In genomic region chr21:29638761-29639327, GRCh38 we compare ENCODE assay signal across 14 cellular contexts.
DNase-seq lines count a peak whose midpoint lies in the region; ATAC-seq and TF ChIP-seq lines count a peak whose summit lies in the region.
"Had no signal": no experiment of that assay in that cellular context is flagged by ENCODE, and none has a peak within 500 bp of the region (broad histone marks: within the 10 kb centered on the region; RNA-seq: fewer than 3 reads in every experiment).

No MANE protein-coding gene starts in this region.

- no peak overlapping the region for H3K27ac ChIP-seq in naive thymus-derived CD4-positive, alpha-beta T cell (ENCODE audit: low read depth, low read length)
- H3K27ac ChIP-seq: C4-2B had no signal

- no peaks in the 10 kb centered on the region for H3K27me3 ChIP-seq in naive thymus-derived CD4-positive, alpha-beta T cell (ENCODE audit: control insufficient read depth in 2 of 2, insufficient read depth in 2 of 2, low read length in 2 of 2)

- H3K27ac Mint-ChIP-seq in naive thymus-derived CD4-positive, alpha-beta T cell = no peak overlapping the region
- H3K27ac Mint-ChIP-seq: endodermal cell, H9 had no signal

- no peak for DNase-seq in naive thymus-derived CD4-positive, alpha-beta T cell
- DNase-seq in foreskin fibroblast = no peak
- DNase-seq in amniotic stem cell (lab: John Stamatoyannopoulos, UW) = no peak
- DNase-seq in NCI-H1694 (lab: John Stamatoyannopoulos, UW) = no peak
- DNase-seq: activated CD4-positive, alpha-beta T cell treated with anti-CD3 and anti-CD28 coated beads, Interleukin-2, amount 50 U/mL, for 48 hours; endodermal cell; H9; NCI-H1105; NCI-H2171 had no signal

- H3K4me3 Mint-ChIP-seq in naive thymus-derived CD4-positive, alpha-beta T cell = no peak overlapping the region
- H3K4me3 Mint-ChIP-seq: central memory CD8-positive, alpha-beta T cell; endodermal cell; H9 had no signal

- no peaks in the 10 kb centered on the region for H3K9me3 ChIP-seq in naive thymus-derived CD4-positive, alpha-beta T cell (ENCODE audit: control insufficient read depth in 2 of 3, low read length in 3 of 3)

- peaks cover 0 to 5% (median 0%) of the 10 kb centered on the region in 7 donors for H3K4me1 Mint-ChIP-seq in naive thymus-derived CD4-positive, alpha-beta T cell
- H3K4me1 Mint-ChIP-seq: central memory CD8-positive, alpha-beta T cell; H9 had no signal

- H3K36me3 ChIP-seq in naive thymus-derived CD4-positive, alpha-beta T cell (ENCODE audit: control insufficient read depth in 2 of 3, insufficient read depth in 3 of 3, low read length in 3 of 3) = no peaks in the 10 kb centered on the region

- H3K4me3 ChIP-seq in naive thymus-derived CD4-positive, alpha-beta T cell (ENCODE audit: low read length) = no peak overlapping the region
- H3K4me3 ChIP-seq in foreskin fibroblast (ENCODE audit: low read depth in 1 of 2, low read length in 2 of 2) = no peak overlapping the region

- CTCF ChIA-PET in naive thymus-derived CD4-positive, alpha-beta T cell (lab: Charles Lee) = no interaction called here

- no peaks in the 10 kb centered on the region for H3K4me1 ChIP-seq in naive thymus-derived CD4-positive, alpha-beta T cell (ENCODE audit: control insufficient read depth in 2 of 2, insufficient read depth in 2 of 2, low read length in 2 of 2)

- ATAC-seq in GM18868 (IDR thresholded peaks at IDR 0.05; ENCODE audit: unreplicated experiment) (peak; percentile 54), HG02852 (IDR thresholded peaks at IDR 0.05; ENCODE audit: unreplicated experiment) (peak; percentile 56), HG03520 (IDR thresholded peaks at IDR 0.05; ENCODE audit: unreplicated experiment) (peak; percentile 56)
- ATAC-seq in naive thymus-derived CD4-positive, alpha-beta T cell = peak; percentile 38

- H3K36me3 Mint-ChIP-seq in naive thymus-derived CD4-positive, alpha-beta T cell = no peaks in the 10 kb centered on the region

- peaks cover 0 to 2% (median 0%) of the 10 kb centered on the region in 11 donors for H3K9me3 Mint-ChIP-seq in naive thymus-derived CD4-positive, alpha-beta T cell
- H3K9me3 Mint-ChIP-seq: central memory CD8-positive, alpha-beta T cell; endodermal cell; H9 had no signal

- POLR2A ChIA-PET in naive thymus-derived CD4-positive, alpha-beta T cell (lab: Charles Lee) = no interaction called here

- intact Hi-C loops in naive thymus-derived CD4-positive, alpha-beta T cell (cut with micrococcal nuclease) = no loop called here

- no peaks in the 10 kb centered on the region for H3K27me3 Mint-ChIP-seq in naive thymus-derived CD4-positive, alpha-beta T cell
- H3K27me3 Mint-ChIP-seq: central memory CD8-positive, alpha-beta T cell had no signal

- no peak for TF ChIP-seq CTCF in foreskin fibroblast (IDR thresholded peaks at IDR 0.05; ENCODE audit: low read depth, low read length)
